In the genomic region with DNA sequence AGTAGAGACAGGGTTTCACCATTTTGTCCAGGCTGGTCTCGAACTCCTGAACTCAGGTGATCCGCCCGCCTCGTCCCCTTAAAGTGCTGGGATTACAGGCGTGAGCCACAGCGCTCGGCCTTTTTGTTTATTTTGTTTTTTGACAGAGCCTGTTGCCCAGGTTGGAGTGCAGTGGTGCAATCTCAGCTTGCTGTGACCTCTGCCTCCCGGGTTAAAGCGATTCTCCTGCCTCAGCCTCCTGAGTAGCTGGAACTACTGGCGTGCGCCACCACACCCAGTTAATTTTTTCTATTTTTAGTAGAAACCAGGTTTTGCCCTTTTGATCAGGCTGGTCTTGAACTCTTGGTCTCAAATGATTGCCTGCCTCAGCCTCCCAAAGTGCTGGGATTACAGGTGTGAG, we compare ENCODE assay signal across 2 cellular contexts.
TF ChIP-seq lines count a peak whose summit lies in the region.

No MANE protein-coding gene starts in this region.

TF ChIP-seq in HEK293T, 16 proteins besides CTCF, POLR2A, EP300 and RAD21:
- 0 out of 2 replicates have a peak, but pooled peaks have one; percentile 19 for TF ChIP-seq ZNF384 (IDR thresholded peaks at IDR 0.05)

TF ChIP-seq in K562, 482 proteins besides CTCF, POLR2A, EP300 and RAD21:
- peak; percentile 12 to 13; a peak in 2 of 4 replicates for TF ChIP-seq KDM1A (IDR thresholded peaks at IDR 0.05)
